ENCODE assay signal across 17 cellular contexts in genomic region chr9:96075757-96076156, GRCh38.
DNase-seq lines count a peak whose midpoint lies in the region; FAIRE-seq and TF ChIP-seq lines count a peak whose summit lies in the region.
"Had no signal": no experiment of that assay in that cellular context is flagged by ENCODE, and none has a peak within 500 bp of the region (broad histone marks: within the 10 kb centered on the region; RNA-seq: fewer than 3 reads in every experiment).

No MANE protein-coding gene starts in this region.

- no peak for FAIRE-seq in urothelium cell line (lab: Jason Lieb, UNC)
- FAIRE-seq: GM12891, GM18507, H1 had no signal

- H3K4me3 ChIP-seq in hepatocyte (no peak overlapping the region), stomach (no peak overlapping the region)

- TF ChIP-seq CTCF in VCaP (conservative IDR thresholded peaks at IDR 0.05) (no peak), hepatocyte (IDR thresholded peaks at IDR 0.05; ENCODE audit: poor library complexity) (no peak), stomach (IDR thresholded peaks at IDR 0.05) (no peak)

- intact Hi-C loops in stomach (cut with DNase I; ENCODE audit: low total_unique reads): no loop called here

- 69% methylated on average over 5 of the region's 5 CpGs for WGBS in hepatocyte (ENCODE audit: low lambda C conversion rate, missing lambda C conversion rate)
- WGBS in stomach, 5 donors: 40 to 70% (median 62%) methylated on average over 5 of the region's 5 CpGs

- no peak overlapping the region for H3K4me2 ChIP-seq in hepatocyte

- H3K36me3 ChIP-seq in hepatocyte (replicated peaks; ENCODE audit: insufficient read depth, low read depth) (no peaks in the 10 kb centered on the region), stomach (no peaks in the 10 kb centered on the region)

- no peaks in the 10 kb centered on the region for H3K9me2 ChIP-seq in hepatocyte (replicated peaks; ENCODE audit: insufficient read depth)

- DNase-seq in hepatocyte (ENCODE audit: low spot score): no peak
- peak; percentile 76 for DNase-seq in stomach
- DNase-seq in NCI-H2029 treated with DMSO at 0.1 percent for 48 hours (lab: John Stamatoyannopoulos, UW): no peak
- no peak for DNase-seq in stimulated activated CD4-positive, alpha-beta T cell treated with anti-CD3 and anti-CD28 coated beads, Interleukin-1b, Interleukin-23, amount 100 ng/mL, for 48 hours
- DNase-seq in urothelium cell line (ENCODE audit: low spot score): no peak
- DNase-seq: C1 segment of cervical spinal cord; Calu3; CD4-positive, alpha-beta memory T cell; COR-L47; DMS79 treated with DMSO at 0.1 percent for 48 hours; GF-D8; H7; HCEC 1CT had no signal

- H3K27me3 ChIP-seq in hepatocyte (no peaks in the 10 kb centered on the region), stomach (no peaks in the 10 kb centered on the region)

- no peak for TF ChIP-seq EP300 in stomach (IDR thresholded peaks at IDR 0.05)

- H3K27ac ChIP-seq in VCaP (peak overlapping the region; percentile 94; the same call in 1 of the 2 replicates), hepatocyte (peak overlapping the region; percentile 87), stomach (peak overlapping the region; percentile 20 to 88 (median 74))

- no peaks in the 10 kb centered on the region for H4K20me1 ChIP-seq in hepatocyte (ENCODE audit: insufficient read depth, poor library complexity, severe bottlenecking)

- H3K79me2 ChIP-seq in hepatocyte: no peaks in the 10 kb centered on the region

- TF ChIP-seq POLR2A in stomach (IDR thresholded peaks at IDR 0.05): no peak

- peaks cover 47% of the 10 kb centered on the region for H3K4me1 ChIP-seq in hepatocyte (ENCODE audit: insufficient read depth)
- H3K4me1 ChIP-seq in stomach: peaks cover 23 to 63% (median 45%) of the 10 kb centered on the region in 4 donors

- no peak overlapping the region for H2AFZ ChIP-seq in hepatocyte

- no peaks in the 10 kb centered on the region for H3K9me3 ChIP-seq in hepatocyte (ENCODE audit: low read depth)
- no peaks in the 10 kb centered on the region for H3K9me3 ChIP-seq in stomach
